22 cellular contexts compared by ENCODE assay signal in genomic region chr7:106813705-106814305, GRCh38. TPM values are rescaled to one million over a fixed set of nuclear protein-coding genes. Genes with fewer than 3 reads are reported as not detected.
DNase-seq lines count a peak whose midpoint lies in the region; ATAC-seq and TF ChIP-seq lines count a peak whose summit lies in the region.
"Had no signal": no experiment of that assay in that cellular context is flagged by ENCODE, and none has a peak within 500 bp of the region (broad histone marks: within the 10 kb centered on the region; RNA-seq: fewer than 3 reads in every experiment).

No MANE protein-coding gene starts in this region.

- no peaks in the 10 kb centered on the region for H3K36me3 Mint-ChIP-seq in endothelial cell (ENCODE audit: low read depth, unreplicated experiment)
- H3K36me3 Mint-ChIP-seq: activated naive CD4-positive, alpha-beta T cell treated with anti-CD3 and anti-CD28 coated beads, Interleukin-2, amount 50 U/mL, for 24 hours; brain; mesothelial cell of epicardium had no signal

- H3K27ac Mint-ChIP-seq in endothelial cell (ENCODE audit: unreplicated experiment) = peak overlapping the region; percentile 82
- H3K27ac Mint-ChIP-seq: activated naive CD4-positive, alpha-beta T cell treated with anti-CD3 and anti-CD28 coated beads, Interleukin-2, amount 50 U/mL, for 24 hours; brain; dendritic cell treated with granulocyte-macrophage colony-stimulating factor and Interleukin-4, amounts not matched to agents 40 ng/mL and 50 ng/mL, for 4 days; mesothelial cell of epicardium had no signal

- ATAC-seq in HG02642 (IDR thresholded peaks at IDR 0.05; ENCODE audit: poor library complexity, unreplicated experiment) (no peak), GM19035 (IDR thresholded peaks at IDR 0.05; ENCODE audit: unreplicated experiment) (no peak), HG03460 (IDR thresholded peaks at IDR 0.05; ENCODE audit: unreplicated experiment) (no peak)
- ATAC-seq: activated T-cell treated with anti-CD3 and anti-CD28 coated beads, Interleukin-2, amount 50 U/mL, for 4 hours; gastroesophageal sphincter; Panc1 had no signal

- peaks cover 2% of the 10 kb centered on the region for H3K27me3 Mint-ChIP-seq in endothelial cell (ENCODE audit: unreplicated experiment)
- H3K27me3 Mint-ChIP-seq: activated naive CD4-positive, alpha-beta T cell treated with anti-CD3 and anti-CD28 coated beads, Interleukin-2, amount 50 U/mL, for 24 hours; brain had no signal

- no peak overlapping the region for H3K4me3 Mint-ChIP-seq in endothelial cell (ENCODE audit: unreplicated experiment)
- H3K4me3 Mint-ChIP-seq: activated naive CD4-positive, alpha-beta T cell treated with anti-CD3 and anti-CD28 coated beads, Interleukin-2, amount 50 U/mL, for 24 hours; activated T-cell treated with anti-CD3 and anti-CD28 coated beads, Interleukin-2, amount 50 U/mL, for 4 hours; brain; dendritic cell treated with granulocyte-macrophage colony-stimulating factor and Interleukin-4, amounts not matched to agents 40 ng/mL and 50 ng/mL, for 4 days; mesothelial cell of epicardium; neural crest cell had no signal

- no peaks in the 10 kb centered on the region for H3K9me3 Mint-ChIP-seq in endothelial cell (ENCODE audit: unreplicated experiment)
- H3K9me3 Mint-ChIP-seq: activated naive CD4-positive, alpha-beta T cell treated with anti-CD3 and anti-CD28 coated beads, Interleukin-2, amount 50 U/mL, for 24 hours; activated T-cell treated with anti-CD3 and anti-CD28 coated beads, Interleukin-2, amount 50 U/mL, for 4 hours; dendritic cell treated with granulocyte-macrophage colony-stimulating factor and Interleukin-4, amounts not matched to agents 40 ng/mL and 50 ng/mL, for 4 days; mesothelial cell of epicardium; neural crest cell had no signal

- TF ChIP-seq CTCF in endothelial cell (IDR thresholded peaks at IDR 0.05; ENCODE audit: unreplicated experiment) = no peak

- DNase-seq in ELR (ENCODE audit: low read depth) (peak; percentile 17), RPMI7951 (ENCODE audit: low read depth) (peak; percentile 52), endothelial cell (ENCODE audit: low spot score) (no peak), putamen (ENCODE audit: low spot score) (peak; percentile 51), NOMO-1 treated with DMSO at 0.1 percent for 48 hours (lab: John Stamatoyannopoulos, UW; ENCODE audit: unreplicated experiment) (no peak)
- DNase-seq: activated CD4-positive, CD25-positive, alpha-beta regulatory T cell treated with anti-CD3 and anti-CD28 coated beads, Interleukin-2, amount 50 U/mL, for 72 hours; activated T-cell treated with anti-CD3 and anti-CD28 coated beads, Interleukin-2, amount 50 U/mL, for 4 hours; COR-L47; MM.1S; NCI-H1694; stimulated activated CD4-positive, alpha-beta T cell treated with anti-CD3 and anti-CD28 coated beads, Interleukin-12 subunit alpha, Interleukin-12 subunit beta, amount 100 ng/mL, for 4 hours; stimulated activated CD8-positive, alpha-beta memory T cell treated with anti-CD3 and anti-CD28 coated beads, Interleukin-4, amount 100 ng/mL, for 48 hours had no signal

- peaks cover 29% of the 10 kb centered on the region for H3K4me1 Mint-ChIP-seq in endothelial cell (ENCODE audit: unreplicated experiment)
- H3K4me1 Mint-ChIP-seq: activated naive CD4-positive, alpha-beta T cell treated with anti-CD3 and anti-CD28 coated beads, Interleukin-2, amount 50 U/mL, for 24 hours; brain; mesothelial cell of epicardium; neural crest cell had no signal

RNA-seq across cellular contexts. Expression of gene PIK3CG, which starts 51.3 kb away (rescaled TPM):
- 2.0 and 3.2 TPM in 2 replicates for total RNA-seq in RPMI7951 (2014; rRNA removed; shearing (Covaris generic))
- 2.4 TPM for total RNA-seq in endothelial cell (ENCODE audit: unreplicated experiment)
- total RNA-seq: neural crest cell had no signal

Comparison
In these comparisons a context has a peak if more than half of its experiments do, and no peak if none do; other contexts are left out.
1. DNase-seq: peak in ELR (single experiment), RPMI7951 (single experiment) and putamen (single experiment); none in endothelial cell (single experiment) and NOMO-1 treated with DMSO at 0.1 percent for 48 hours (single experiment).